ENCODE assay signal across 11 cellular contexts in genomic region chr10:60827791-60828488, GRCh38. TPM values are rescaled to one million over a fixed set of nuclear protein-coding genes. Genes with fewer than 3 reads are reported as not detected.
A peak's percentile ranks its signal among the peaks of the same experiment; 100 is the strongest.
DNase-seq lines count a peak whose midpoint lies in the region; ATAC-seq and TF ChIP-seq lines count a peak whose summit lies in the region.
"Had no signal": no experiment of that assay in that cellular context is flagged by ENCODE, and none has a peak within 500 bp of the region (broad histone marks: within the 10 kb centered on the region; RNA-seq: fewer than 3 reads in every experiment).

No MANE protein-coding gene starts in this region.

- no peaks in the 10 kb centered on the region for H3K27me3 Mint-ChIP-seq in HFFc6 (ENCODE audit: insufficient read depth)

- no peaks in the 10 kb centered on the region for H3K9me3 Mint-ChIP-seq in HFFc6

- TF ChIP-seq CTCF in HFFc6 (IDR thresholded peaks at IDR 0.05) (no peak), adrenal gland (IDR thresholded peaks at IDR 0.05) (no peak), right atrium auricular region (IDR thresholded peaks at IDR 0.05) (no peak), GM10266 (IDR thresholded peaks at IDR 0.05; ENCODE audit: control insufficient read depth, insufficient read depth, low read depth, missing control alignments) (no peak)

- no peaks in the 10 kb centered on the region for H3K36me3 Mint-ChIP-seq in HFFc6 (ENCODE audit: low read depth)

- TF ChIP-seq POLR2A in adrenal gland (IDR thresholded peaks at IDR 0.05), result no peak

- peaks cover 18% of the 10 kb centered on the region for H3K4me1 Mint-ChIP-seq in HFFc6 (ENCODE audit: low read depth)

- H3K27ac Mint-ChIP-seq in HFFc6, result peak overlapping the region; percentile 68

- H3K9me3 ChIP-seq in adrenal gland (replicated peaks in 1 of 3) (no peaks in the 10 kb centered on the region), right atrium auricular region (no peaks in the 10 kb centered on the region)

- peak overlapping the region in 4 of 5 donors; percentile 10 to 78 (median 44) for H3K27ac ChIP-seq in adrenal gland
- H3K27ac ChIP-seq in right atrium auricular region, result peak overlapping the region; percentile 9 to 59

- ATAC-seq in sciatic nerve, result peak; percentile 87
- no peak for ATAC-seq in HG02763 (IDR thresholded peaks at IDR 0.05; ENCODE audit: unreplicated experiment)
- no peak for ATAC-seq in HG02938 (IDR thresholded peaks at IDR 0.05; ENCODE audit: unreplicated experiment)

- no peaks in the 10 kb centered on the region for H3K36me3 ChIP-seq in adrenal gland (replicated peaks in 1 of 2)
- H3K36me3 ChIP-seq in right atrium auricular region, result no peaks in the 10 kb centered on the region

- H3K4me3 ChIP-seq in adrenal gland (peak overlapping the region in 1 of 4 donors; percentile 4), right atrium auricular region (no peak overlapping the region)

- intact Hi-C loops in adrenal gland (cut with DNase I), result no loop called here
- intact Hi-C loops in sciatic nerve (cut with DNase I), result loop anchor here (10.0 kb wide), 1 partner anchor 137 kb away; no protein-coding TSS in a partner anchor

- peak; percentile 61 for DNase-seq in HFFc6
- DNase-seq in adrenal gland, result peak in 4 of 7 donors; percentile 23 to 35 (median 28)
- DNase-seq in right atrium auricular region (ENCODE audit: low spot score), result no peak
- DNase-seq in sciatic nerve (ENCODE audit: low spot score), result no peak
- no peak for DNase-seq in KG1 (lab: John Stamatoyannopoulos, UW)
- DNase-seq in GM10266 (ENCODE audit: extremely low spot score), result no peak
- DNase-seq: NCI-H2029; stimulated activated CD8-positive, alpha-beta memory T cell treated with anti-CD3 and anti-CD28 coated beads, Interleukin-4, amount 100 ng/mL, for 48 hours had no signal

- H3K4me1 ChIP-seq in adrenal gland (replicated peaks in 1 of 2) (peaks cover 12 to 16% of the 10 kb centered on the region in 2 donors), right atrium auricular region (peaks cover 0 to 10% of the 10 kb centered on the region in 2 donors)

- WGBS in adrenal gland, 4 donors, result 6 to 14% (median 10%) methylated on average over 5 of the region's 5 CpGs

- H3K4me3 Mint-ChIP-seq in HFFc6, result peak overlapping the region; percentile 40
- H3K4me3 Mint-ChIP-seq: neural crest cell had no signal

- no peaks in the 10 kb centered on the region for H3K27me3 ChIP-seq in adrenal gland
- H3K27me3 ChIP-seq in right atrium auricular region, result no peaks in the 10 kb centered on the region

RNA-seq across cellular contexts. Expression of gene CDK1, which starts 49.7 kb away (rescaled TPM):
- 10 to 100 TPM; 18.3 to 43.0 (median 38.5) TPM for total RNA-seq in HFFc6 (2021; fragmentation: NEBNext Ultra II Directional; extraction: Animal tissue kit (Norgen Biotek cat#: 25700))
- total RNA-seq in adrenal gland (1 to 10 TPM; 1.1 to 5.4 (median 2.4) TPM), right atrium auricular region (1 to 10 TPM in 1 of 2 donors, under 1 TPM in 1; 0.79 to 3.6 TPM), sciatic nerve (1.6 TPM)
- 1 to 10 TPM; 1.1 to 4.3 (median 1.5) TPM for polyA plus RNA-seq in adrenal gland

Comparison
In these comparisons a context has a peak if more than half of its experiments do, and no peak if none do; other contexts are left out.
1. DNase-seq: peak in HFFc6 (single experiment) and adrenal gland (4 of 7); none in right atrium auricular region (single experiment), sciatic nerve (single experiment), KG1 (single experiment) and GM10266 (single experiment).